ENCODE assay signal across 1 cellular context in the genomic region with DNA sequence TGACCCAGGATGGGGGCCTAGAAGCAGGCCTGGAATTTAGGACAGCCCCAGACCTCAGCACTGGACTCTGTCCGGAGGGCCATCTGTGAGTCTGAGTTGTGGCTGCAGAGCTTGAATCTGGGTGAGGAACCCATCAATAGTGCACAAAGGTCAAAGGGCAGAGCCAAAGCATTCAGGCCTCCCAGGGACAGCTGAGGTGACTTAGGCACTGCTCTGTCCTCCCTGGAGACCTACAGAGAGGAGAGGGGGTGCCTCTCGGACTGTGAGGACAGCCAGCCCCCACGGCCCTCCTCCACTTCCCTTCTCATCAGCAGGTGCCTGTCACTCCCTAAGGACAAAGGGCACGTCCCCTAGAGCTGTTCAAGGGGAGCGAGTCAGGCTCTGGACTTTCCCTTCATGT.
TF ChIP-seq lines count a peak whose summit lies in the region.

No MANE protein-coding gene starts in this region.

TF ChIP-seq in HepG2, 621 proteins besides CTCF, POLR2A, EP300 and RAD21:
- TF ChIP-seq ESRRA (CRISPR knock-in tag; IDR thresholded peaks at IDR 0.05; ENCODE audit: low read depth), result peak; percentile 41; the same call in 1 of the 2 replicates
- no peak for TF ChIP-seq NR1H2 (CRISPR knock-in tag; IDR thresholded peaks at IDR 0.05; ENCODE audit: borderline replicate concordance, low read depth)
- peak; percentile 76 for TF ChIP-seq NR2C2 (CRISPR knock-in tag; IDR thresholded peaks at IDR 0.05; ENCODE audit: borderline replicate concordance)
- peak; percentile 65 for TF ChIP-seq HNF4A (CRISPR knock-in tag; IDR thresholded peaks at IDR 0.05)
- TF ChIP-seq NR2F1 (CRISPR knock-in tag; IDR thresholded peaks at IDR 0.05), result peak; percentile 46 to 65; a peak in 2 of 4 replicates
- TF ChIP-seq, protein P1, sequence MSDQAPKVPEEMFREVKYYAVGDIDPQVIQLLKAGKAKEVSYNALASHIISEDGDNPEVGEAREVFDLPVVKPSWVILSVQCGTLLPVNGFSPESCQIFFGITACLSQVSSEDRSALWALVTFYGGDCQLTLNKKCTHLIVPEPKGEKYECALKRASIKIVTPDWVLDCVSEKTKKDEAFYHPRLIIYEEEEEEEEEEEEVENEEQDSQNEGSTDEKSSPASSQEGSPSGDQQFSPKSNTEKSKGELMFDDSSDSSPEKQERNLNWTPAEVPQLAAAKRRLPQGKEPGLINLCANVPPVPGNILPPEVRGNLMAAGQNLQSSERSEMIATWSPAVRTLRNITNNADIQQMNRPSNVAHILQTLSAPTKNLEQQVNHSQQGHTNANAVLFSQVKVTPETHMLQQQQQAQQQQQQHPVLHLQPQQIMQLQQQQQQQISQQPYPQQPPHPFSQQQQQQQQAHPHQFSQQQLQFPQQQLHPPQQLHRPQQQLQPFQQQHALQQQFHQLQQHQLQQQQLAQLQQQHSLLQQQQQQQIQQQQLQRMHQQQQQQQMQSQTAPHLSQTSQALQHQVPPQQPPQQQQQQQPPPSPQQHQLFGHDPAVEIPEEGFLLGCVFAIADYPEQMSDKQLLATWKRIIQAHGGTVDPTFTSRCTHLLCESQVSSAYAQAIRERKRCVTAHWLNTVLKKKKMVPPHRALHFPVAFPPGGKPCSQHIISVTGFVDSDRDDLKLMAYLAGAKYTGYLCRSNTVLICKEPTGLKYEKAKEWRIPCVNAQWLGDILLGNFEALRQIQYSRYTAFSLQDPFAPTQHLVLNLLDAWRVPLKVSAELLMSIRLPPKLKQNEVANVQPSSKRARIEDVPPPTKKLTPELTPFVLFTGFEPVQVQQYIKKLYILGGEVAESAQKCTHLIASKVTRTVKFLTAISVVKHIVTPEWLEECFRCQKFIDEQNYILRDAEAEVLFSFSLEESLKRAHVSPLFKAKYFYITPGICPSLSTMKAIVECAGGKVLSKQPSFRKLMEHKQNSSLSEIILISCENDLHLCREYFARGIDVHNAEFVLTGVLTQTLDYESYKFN (CRISPR knock-in tag; conservative IDR thresholded peaks at IDR 0.05), result peak; percentile 34; the same call in 1 of the 2 replicates
- TF ChIP-seq TRIM22 (IDR thresholded peaks at IDR 0.05), result no peak
- TF ChIP-seq, protein P2, sequence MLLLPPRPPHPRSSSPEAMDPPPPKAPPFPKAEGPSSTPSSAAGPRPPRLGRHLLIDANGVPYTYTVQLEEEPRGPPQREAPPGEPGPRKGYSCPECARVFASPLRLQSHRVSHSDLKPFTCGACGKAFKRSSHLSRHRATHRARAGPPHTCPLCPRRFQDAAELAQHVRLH (CRISPR knock-in tag; IDR thresholded peaks at IDR 0.05; ENCODE audit: borderline replicate concordance, low read depth), result no peak
- TF ChIP-seq NR2F6 (IDR thresholded peaks at IDR 0.05), result peak; percentile 85
- peak; percentile 80 for TF ChIP-seq NR2F6 (CRISPR knock-in tag; IDR thresholded peaks at IDR 0.05)
- no peak for TF ChIP-seq ATF1 (CRISPR knock-in tag; IDR thresholded peaks at IDR 0.05)
- TF ChIP-seq HNF4G (IDR thresholded peaks at IDR 0.05; ENCODE audit: borderline replicate concordance, low read depth, low read length), result peak; percentile 65
- TF ChIP-seq HNF4G (CRISPR knock-in tag; IDR thresholded peaks at IDR 0.05; ENCODE audit: borderline replicate concordance, low read depth), result no peak
- TF ChIP-seq, protein P3, sequence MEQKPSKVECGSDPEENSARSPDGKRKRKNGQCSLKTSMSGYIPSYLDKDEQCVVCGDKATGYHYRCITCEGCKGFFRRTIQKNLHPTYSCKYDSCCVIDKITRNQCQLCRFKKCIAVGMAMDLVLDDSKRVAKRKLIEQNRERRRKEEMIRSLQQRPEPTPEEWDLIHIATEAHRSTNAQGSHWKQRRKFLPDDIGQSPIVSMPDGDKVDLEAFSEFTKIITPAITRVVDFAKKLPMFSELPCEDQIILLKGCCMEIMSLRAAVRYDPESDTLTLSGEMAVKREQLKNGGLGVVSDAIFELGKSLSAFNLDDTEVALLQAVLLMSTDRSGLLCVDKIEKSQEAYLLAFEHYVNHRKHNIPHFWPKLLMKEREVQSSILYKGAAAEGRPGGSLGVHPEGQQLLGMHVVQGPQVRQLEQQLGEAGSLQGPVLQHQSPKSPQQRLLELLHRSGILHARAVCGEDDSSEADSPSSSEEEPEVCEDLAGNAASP (CRISPR knock-in tag; IDR thresholded peaks at IDR 0.05; ENCODE audit: borderline replicate concordance), result peak; percentile 13; the same call in 1 of the 2 replicates
